In the genomic region with DNA sequence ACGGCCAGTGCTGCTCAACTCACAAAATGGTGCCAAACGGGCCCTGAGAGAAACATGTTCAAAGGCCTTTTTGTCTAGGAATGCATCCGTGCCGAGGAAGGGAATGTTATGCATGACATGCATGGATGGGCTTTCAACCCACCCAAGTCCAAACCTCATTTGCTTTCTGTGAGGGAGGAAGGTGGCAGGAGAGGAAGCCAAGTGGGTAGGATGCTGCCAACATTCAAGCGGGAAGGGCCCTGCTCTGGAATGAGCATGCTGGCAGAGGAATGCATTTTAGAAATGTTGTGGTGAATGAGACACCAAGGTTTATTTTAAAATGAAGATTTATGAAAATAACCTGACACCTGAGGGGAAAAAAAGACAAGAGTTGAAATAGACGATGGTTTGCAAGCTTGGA, we compare ENCODE assay signal across 18 cellular contexts.
DNase-seq lines count a peak whose midpoint lies in the region; ATAC-seq and TF ChIP-seq lines count a peak whose summit lies in the region.
"Had no signal": no experiment of that assay in that cellular context is flagged by ENCODE, and none has a peak within 500 bp of the region (broad histone marks: within the 10 kb centered on the region; RNA-seq: fewer than 3 reads in every experiment).

No MANE protein-coding gene starts in this region.

- H3K27ac ChIP-seq in BLaER1 treated with 17β-estradiol and CSF1 and Interleukin-3, amounts not matched to agents 10 nM and 100 nM = no peak overlapping the region
- H3K27ac ChIP-seq in brain microvascular endothelial cell = peak overlapping the region; percentile 91
- H3K27ac ChIP-seq: right atrium auricular region, transverse colon had no signal

- H3K4me3 ChIP-seq in BLaER1 treated with 17β-estradiol and CSF1 and Interleukin-3, amounts not matched to agents 10 nM and 100 nM = no peak overlapping the region
- no peak overlapping the region for H3K4me3 ChIP-seq in brain microvascular endothelial cell (ENCODE audit: low read depth, low read length)
- H3K4me3 ChIP-seq: right atrium auricular region, transverse colon had no signal

- TF ChIP-seq CTCF in brain microvascular endothelial cell (IDR thresholded peaks at IDR 0.05; ENCODE audit: low read depth, low read length, missing control alignments) = no peak

- no peaks in the 10 kb centered on the region for H3K36me3 ChIP-seq in BLaER1 treated with 17β-estradiol and CSF1 and Interleukin-3, amounts not matched to agents 10 nM and 100 nM
- no peaks in the 10 kb centered on the region for H3K36me3 ChIP-seq in brain microvascular endothelial cell (replicated peaks)
- H3K36me3 ChIP-seq: right atrium auricular region, transverse colon had no signal

- CTCF ChIA-PET in activated CD8-positive, alpha-beta memory T cell treated with anti-CD3 and anti-CD28 coated beads, Interleukin-2, amount 10 ng/mL, durations not matched to agents 7 days and 5 days (lab: Charles Lee) = no interaction called here

- H3K27me3 ChIP-seq in BLaER1 treated with 17β-estradiol and CSF1 and Interleukin-3, amounts not matched to agents 10 nM and 100 nM = peaks cover 0 to 47% (median 0%) of the 10 kb centered on the region in 11 experiments; a peak in 7 of 22 replicates
- no peaks in the 10 kb centered on the region for H3K27me3 ChIP-seq in brain microvascular endothelial cell (replicated peaks)
- H3K27me3 ChIP-seq: right atrium auricular region, transverse colon had no signal

- H3K9ac ChIP-seq in BLaER1 treated with 17β-estradiol and CSF1 and Interleukin-3, amounts not matched to agents 10 nM and 100 nM = no peak overlapping the region

- H3K4me2 ChIP-seq in BLaER1 treated with 17β-estradiol and CSF1 and Interleukin-3, amounts not matched to agents 10 nM and 100 nM = peak overlapping the region in 9 of 11 experiments; percentile 26 to 79 (median 52); a peak in 18 of 22 replicates

- no peak for ATAC-seq in GM18868 (IDR thresholded peaks at IDR 0.05; ENCODE audit: unreplicated experiment)
- ATAC-seq in GM21619 (IDR thresholded peaks at IDR 0.05; ENCODE audit: unreplicated experiment) = no peak
- ATAC-seq in activated CD8-positive, alpha-beta memory T cell treated with anti-CD3 and anti-CD28 coated beads, Interleukin-2, amount 10 ng/mL, durations not matched to agents 7 days and 5 days = no peak

- no peak overlapping the region for H3K27ac Mint-ChIP-seq in activated CD8-positive, alpha-beta memory T cell treated with anti-CD3 and anti-CD28 coated beads, Interleukin-2, amount 10 ng/mL, durations not matched to agents 7 days and 5 days

- peaks cover 3% of the 10 kb centered on the region for H3K9me3 Mint-ChIP-seq in activated CD8-positive, alpha-beta memory T cell treated with anti-CD3 and anti-CD28 coated beads, Interleukin-2, amount 10 ng/mL, durations not matched to agents 7 days and 5 days (ENCODE audit: low read depth)

- peak; percentile 73 for DNase-seq in LHCN-M2 (ENCODE audit: low read depth)
- no peak for DNase-seq in brain microvascular endothelial cell
- peak; percentile 88 for DNase-seq in myocyte (ENCODE audit: low read depth)
- no peak for DNase-seq in stimulated activated CD4-positive, alpha-beta T cell treated with anti-CD3 and anti-CD28 coated beads, Interleukin-2, amount 100 ng/mL, for 48 hours
- no peak for DNase-seq in activated CD8-positive, alpha-beta memory T cell treated with anti-CD3 and anti-CD28 coated beads, Interleukin-2, amount 10 ng/mL, durations not matched to agents 7 days and 5 days
- DNase-seq: activated CD4-positive, alpha-beta T cell treated with anti-CD3 and anti-CD28 coated beads for 4 hours; activated effector memory CD4-positive, alpha-beta T cell treated with Interleukin-2 at 50 U/mL for 16 hours; Kasumi-1; midbrain; NCI-H1436; RPMI8226; stimulated activated CD4-positive, alpha-beta T cell treated with anti-CD3 and anti-CD28 coated beads, Interleukin-15, amount 100 ng/mL, for 24 hours; stimulated activated naive CD4-positive, alpha-beta T cell; transverse colon had no signal

- no peaks in the 10 kb centered on the region for H3K36me3 Mint-ChIP-seq in activated CD8-positive, alpha-beta memory T cell treated with anti-CD3 and anti-CD28 coated beads, Interleukin-2, amount 10 ng/mL, durations not matched to agents 7 days and 5 days

- H3K4me1 Mint-ChIP-seq in activated CD8-positive, alpha-beta memory T cell treated with anti-CD3 and anti-CD28 coated beads, Interleukin-2, amount 10 ng/mL, durations not matched to agents 7 days and 5 days = peaks cover 5% of the 10 kb centered on the region

- no peak overlapping the region for H3K4me3 Mint-ChIP-seq in activated CD8-positive, alpha-beta memory T cell treated with anti-CD3 and anti-CD28 coated beads, Interleukin-2, amount 10 ng/mL, durations not matched to agents 7 days and 5 days

- H3K4me1 ChIP-seq in BLaER1 treated with 17β-estradiol and CSF1 and Interleukin-3, amounts not matched to agents 10 nM and 100 nM = peaks cover 12 to 25% (median 23%) of the 10 kb centered on the region in 10 experiments
- H3K4me1 ChIP-seq: right atrium auricular region, transverse colon had no signal

- peaks cover 0 to 6% (median 0%) of the 10 kb centered on the region in 11 experiments; a peak in 1 of 22 replicates for H4K20me1 ChIP-seq in BLaER1 treated with 17β-estradiol and CSF1 and Interleukin-3, amounts not matched to agents 10 nM and 100 nM

- peaks cover 3% of the 10 kb centered on the region for H3K27me3 Mint-ChIP-seq in activated CD8-positive, alpha-beta memory T cell treated with anti-CD3 and anti-CD28 coated beads, Interleukin-2, amount 10 ng/mL, durations not matched to agents 7 days and 5 days

- H3K9me3 ChIP-seq in BLaER1 treated with 17β-estradiol and CSF1 and Interleukin-3, amounts not matched to agents 10 nM and 100 nM (replicated peaks in 1 of 11) = 0 out of 22 replicates have a peak, but pooled peaks cover 0 to 1% (median 0%) of the 10 kb centered on the region in 11 experiments
- H3K9me3 ChIP-seq: right atrium auricular region, transverse colon had no signal

- in situ Hi-C loops in brain microvascular endothelial cell (cut with HindIII; ENCODE audit: low pct_ligation_motif_present, low sequenced_read_pairs) = no loop called here

Comparison
In these comparisons a context has a peak if more than half of its experiments do, and no peak if none do; other contexts are left out.
1. DNase-seq: peak in LHCN-M2 (single experiment) and myocyte (single experiment); none in brain microvascular endothelial cell (single experiment), stimulated activated CD4-positive, alpha-beta T cell treated with anti-CD3 and anti-CD28 coated beads, Interleukin-2, amount 100 ng/mL, for 48 hours (0 of 2) and activated CD8-positive, alpha-beta memory T cell treated with anti-CD3 and anti-CD28 coated beads, Interleukin-2, amount 10 ng/mL, durations not matched to agents 7 days and 5 days (single experiment).